In genomic region chr13:96811049-96811448, GRCh38 we compare ENCODE assay signal across 25 cellular contexts.
"Had no signal": no experiment of that assay in that cellular context is flagged by ENCODE, and none has a peak within 500 bp of the region (broad histone marks: within the 10 kb centered on the region; RNA-seq: fewer than 3 reads in every experiment).

No MANE protein-coding gene starts in this region.

- H3K27ac ChIP-seq: neural progenitor cell, ovary, parathyroid adenoma, psoas muscle, right lobe of liver, sigmoid colon, suprapubic skin, testis, thyroid gland, transverse colon, upper lobe of right lung, uterus had no signal

- H3K36me3 ChIP-seq: neural progenitor cell, ovary, right lobe of liver, sigmoid colon, suprapubic skin, thyroid gland, transverse colon, upper lobe of right lung, uterus had no signal

- H3K4me3 ChIP-seq: neural progenitor cell, ovary, psoas muscle, right lobe of liver, sigmoid colon, suprapubic skin, testis, thyroid gland, transverse colon, upper lobe of right lung, uterus had no signal

- H3K27me3 ChIP-seq: neural progenitor cell, ovary, right lobe of liver, sigmoid colon, suprapubic skin, testis, thyroid gland, transverse colon, upper lobe of right lung, uterus had no signal

- H3K9me3 ChIP-seq: ovary, psoas muscle, right lobe of liver, sigmoid colon, suprapubic skin, testis, thyroid gland, transverse colon, upper lobe of right lung, uterus had no signal

- H3K4me1 ChIP-seq: neural progenitor cell, parathyroid adenoma, psoas muscle, right lobe of liver, sigmoid colon, suprapubic skin, testis, upper lobe of right lung, uterus had no signal

- DNase-seq: naive thymus-derived CD4-positive, alpha-beta T cell; natural killer cell; occipital lobe; ovary; posterior cingulate gyrus; psoas muscle; right cardiac atrium; right lobe of liver; sigmoid colon; small intestine; stimulated activated CD4-positive, alpha-beta T cell treated with anti-CD3 and anti-CD28 coated beads, Interleukin-15, amount 100 ng/mL, for 24 hours; stimulated activated CD4-positive, alpha-beta T cell treated with anti-CD3 and anti-CD28 coated beads, Interleukin-2, amount 100 ng/mL, for 24 hours; stimulated activated CD4-positive, alpha-beta T cell treated with anti-CD3 and anti-CD28 coated beads, Interleukin-2, amount 100 ng/mL, for 48 hours; stimulated activated CD4-positive, alpha-beta T cell treated with anti-CD3 and anti-CD28 coated beads, Interleukin-4, amount 100 ng/mL, for 24 hours; stimulated activated naive B cell treated with anti-CD40 and anti-IgM and Interleukin-4, amounts not matched to agents 10 μg/mL and 1 μg/mL and 100 μg/mL, for 72 hours; stimulated activated naive CD4-positive, alpha-beta T cell treated with Interleukin-2 at 50 U/mL for 16 hours; substantia nigra; testis; thyroid gland; transverse colon; upper lobe of right lung; uterus had no signal
